10 cellular contexts compared by ENCODE assay signal in the genomic region with DNA sequence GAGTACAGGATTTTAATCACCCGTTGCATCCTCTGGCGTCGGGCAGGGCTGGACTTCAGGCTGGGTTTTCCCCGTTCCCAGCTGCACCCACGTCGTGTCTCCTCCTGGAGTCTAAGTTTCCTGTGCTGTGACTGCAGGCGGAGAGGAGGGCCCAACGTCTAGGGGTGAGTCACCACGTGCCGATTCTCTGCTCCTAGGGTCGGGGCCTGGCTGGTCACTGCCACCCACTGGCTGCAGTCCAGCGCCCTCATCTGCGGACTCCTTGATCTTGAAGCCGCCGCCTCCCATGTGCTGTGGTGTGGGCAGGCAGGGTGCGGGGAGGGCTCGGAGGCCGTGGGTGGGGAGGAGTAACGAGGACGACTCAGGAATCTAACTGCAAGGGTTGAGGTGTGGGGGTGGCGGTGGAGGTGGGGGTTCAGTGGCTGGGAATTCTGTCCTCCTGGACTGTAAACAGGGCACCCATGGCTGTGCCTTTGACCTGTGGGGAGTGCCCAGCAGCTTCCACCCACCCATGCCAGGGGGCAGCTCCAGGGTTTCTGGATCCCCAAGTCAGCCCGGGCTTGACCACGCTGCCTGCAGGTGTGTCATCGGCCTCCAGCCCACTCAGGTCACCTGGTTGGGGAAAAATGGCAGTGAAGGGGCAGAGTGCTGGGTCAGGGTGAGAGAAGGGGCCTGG.
DNase-seq lines count a peak whose midpoint lies in the region; ATAC-seq and TF ChIP-seq lines count a peak whose summit lies in the region.
"Had no signal": no experiment of that assay in that cellular context is flagged by ENCODE, and none has a peak within 500 bp of the region (broad histone marks: within the 10 kb centered on the region; RNA-seq: fewer than 3 reads in every experiment).

No MANE protein-coding gene starts in this region.

- peak overlapping the region; percentile 60; the same call in 1 of the 2 replicates for H3K27ac Mint-ChIP-seq in HFFc6

- H3K36me3 ChIP-seq in WERI-Rb-1, result no peaks in the 10 kb centered on the region
- H3K36me3 ChIP-seq in stomach, result no peaks in the 10 kb centered on the region
- H3K36me3 ChIP-seq: breast epithelium had no signal

- WGBS in right cardiac atrium, result 28% methylated on average over 24 of the region's 24 CpGs
- WGBS in stomach, 5 donors, result 17 to 25% (median 20%) methylated on average over 20 to 24 of the region's 24 CpGs

- H3K36me3 Mint-ChIP-seq in HFFc6 (ENCODE audit: low read depth), result no peaks in the 10 kb centered on the region
- H3K36me3 Mint-ChIP-seq in activated T-cell treated with anti-CD3 and anti-CD28 coated beads, Interleukin-2, amount 50 U/mL, for 4 hours (ENCODE audit: insufficient read depth), result no peaks in the 10 kb centered on the region

- H3K4me3 Mint-ChIP-seq in HFFc6, result peak overlapping the region; percentile 60
- no peak overlapping the region for H3K4me3 Mint-ChIP-seq in activated T-cell treated with anti-CD3 and anti-CD28 coated beads, Interleukin-2, amount 50 U/mL, for 4 hours

- H3K4me1 ChIP-seq in right cardiac atrium (ENCODE audit: control insufficient read depth, insufficient read depth, low read length) (no peaks in the 10 kb centered on the region), stomach (peaks cover 13 to 38% (median 22%) of the 10 kb centered on the region in 4 donors)
- H3K4me1 ChIP-seq: breast epithelium had no signal

- TF ChIP-seq EP300 in stomach (IDR thresholded peaks at IDR 0.05), result no peak

- peak overlapping the region; percentile 75 for H3K27ac ChIP-seq in WERI-Rb-1
- no peak overlapping the region for H3K27ac ChIP-seq in right cardiac atrium (ENCODE audit: low read length)
- no peak overlapping the region for H3K27ac ChIP-seq in stomach
- H3K27ac ChIP-seq: skin epidermis had no signal

- intact Hi-C loops in right cardiac atrium (cut with DNase I) (no loop called here), stomach (cut with DNase I; ENCODE audit: low total_unique reads) (no loop called here)

- H3K27me3 ChIP-seq in WERI-Rb-1 (ENCODE audit: insufficient read depth, low read depth, severe bottlenecking) (no peaks in the 10 kb centered on the region), right cardiac atrium (ENCODE audit: control insufficient read depth, insufficient read depth) (no peaks in the 10 kb centered on the region), stomach (peaks cover 0 to 64% (median 0%) of the 10 kb centered on the region in 3 donors)
- H3K27me3 ChIP-seq: breast epithelium had no signal

- TF ChIP-seq CTCF in HFFc6 (IDR thresholded peaks at IDR 0.05) (peak; percentile 26; the same call in 1 of the 2 replicates), WERI-Rb-1 (IDR thresholded peaks at IDR 0.05; ENCODE audit: low read depth, low read length) (peak; percentile 45; the same call in 1 of the 2 replicates), stomach (IDR thresholded peaks at IDR 0.05) (no peak)

- H3K9me3 Mint-ChIP-seq in HFFc6, result no peaks in the 10 kb centered on the region
- no peaks in the 10 kb centered on the region for H3K9me3 Mint-ChIP-seq in activated T-cell treated with anti-CD3 and anti-CD28 coated beads, Interleukin-2, amount 50 U/mL, for 4 hours

- DNase-seq in HFFc6 (peak; percentile 82), WERI-Rb-1 (peak; percentile 77), right cardiac atrium (peak; percentile 76 to 80 (median 76)), stomach (peak; percentile 76), SKM-1 (lab: John Stamatoyannopoulos, UW; ENCODE audit: unreplicated experiment) (no peak), NCI-H345 (lab: John Stamatoyannopoulos, UW) (no peak)
- no peak for DNase-seq in activated T-cell treated with anti-CD3 and anti-CD28 coated beads, Interleukin-2, amount 50 U/mL, for 4 hours

- peaks cover 16% of the 10 kb centered on the region for H3K4me1 Mint-ChIP-seq in HFFc6 (ENCODE audit: low read depth)
- H3K4me1 Mint-ChIP-seq in activated T-cell treated with anti-CD3 and anti-CD28 coated beads, Interleukin-2, amount 50 U/mL, for 4 hours (ENCODE audit: low read depth), result peaks cover 3% of the 10 kb centered on the region

- TF ChIP-seq POLR2A in stomach (IDR thresholded peaks at IDR 0.05), result no peak

- ATAC-seq in right cardiac atrium, result peak; percentile 69 to 88
- no peak for ATAC-seq in GM21390 (IDR thresholded peaks at IDR 0.05; ENCODE audit: unreplicated experiment)
- no peak for ATAC-seq in activated T-cell treated with anti-CD3 and anti-CD28 coated beads, Interleukin-2, amount 50 U/mL, for 4 hours

- H3K4me3 ChIP-seq in WERI-Rb-1 (ENCODE audit: low read depth, low read length) (no peak overlapping the region), right cardiac atrium (ENCODE audit: low read length) (no peak overlapping the region), stomach (no peak overlapping the region)
- H3K4me3 ChIP-seq: skin epidermis had no signal

- H3K9me3 ChIP-seq in WERI-Rb-1 (ENCODE audit: severe bottlenecking), result no peaks in the 10 kb centered on the region
- H3K9me3 ChIP-seq in right cardiac atrium (ENCODE audit: control insufficient read depth, low read length), result no peaks in the 10 kb centered on the region
- H3K9me3 ChIP-seq in stomach, result no peaks in the 10 kb centered on the region
- H3K9me3 ChIP-seq: breast epithelium had no signal

- H3K27me3 Mint-ChIP-seq in HFFc6 (ENCODE audit: insufficient read depth), result peaks cover 36% of the 10 kb centered on the region
- H3K27me3 Mint-ChIP-seq in activated T-cell treated with anti-CD3 and anti-CD28 coated beads, Interleukin-2, amount 50 U/mL, for 4 hours (ENCODE audit: low read depth), result peaks cover 30% of the 10 kb centered on the region

Comparison
In these comparisons a context has a peak if more than half of its experiments do, and no peak if none do; other contexts are left out.
1. DNase-seq: peak in HFFc6 (single experiment), WERI-Rb-1 (single experiment), right cardiac atrium (3 of 3) and stomach (single experiment); none in SKM-1 (single experiment), activated T-cell treated with anti-CD3 and anti-CD28 coated beads, Interleukin-2, amount 50 U/mL, for 4 hours (single experiment) and NCI-H345 (single experiment).
2. CTCF ChIP-seq: peak in HFFc6 (single experiment) and WERI-Rb-1 (single experiment); none in stomach (0 of 7).
3. ATAC-seq: peak in right cardiac atrium (2 of 2); none in GM21390 (single experiment) and activated T-cell treated with anti-CD3 and anti-CD28 coated beads, Interleukin-2, amount 50 U/mL, for 4 hours (0 of 2).